In genomic region chr20:38863024-38863851, GRCh38 we compare ENCODE assay signal across 8 cellular contexts. TPM values are rescaled to one million over a fixed set of nuclear protein-coding genes. Genes with fewer than 3 reads are reported as not detected.
DNase-seq lines count a peak whose midpoint lies in the region; ATAC-seq and TF ChIP-seq lines count a peak whose summit lies in the region.

No MANE protein-coding gene starts in this region.

- H3K9me3 ChIP-seq in DOHH2 (ENCODE audit: control insufficient read depth, insufficient read depth, low read length) (no peaks in the 10 kb centered on the region), transverse colon (no peaks in the 10 kb centered on the region), BE2C (no peaks in the 10 kb centered on the region)

- intact Hi-C loops in transverse colon (cut with DNase I; ENCODE audit: low total_unique reads): no loop called here

- H3K4me3 ChIP-seq in DOHH2 (ENCODE audit: low read length): peak overlapping the region; percentile 58
- no peak overlapping the region for H3K4me3 ChIP-seq in transverse colon
- no peak overlapping the region for H3K4me3 ChIP-seq in BE2C (ENCODE audit: low read depth, low read length)

- DNase-seq in M059J (ENCODE audit: low read depth): peak; percentile 27
- peak; percentile 49 for DNase-seq in activated T-helper 9 cell treated with anti-CD3 and anti-CD28 coated beads, Interleukin-2, amount 50 U/mL, for 16 hours (ENCODE audit: low read depth)
- peak; percentile 44 for DNase-seq in transverse colon
- DNase-seq in BE2C: no peak
- DNase-seq in superior temporal gyrus (ENCODE audit: extremely low spot score): no peak
- DNase-seq in NCI-H2081 treated with DMSO at 0.1 percent for 48 hours (lab: John Stamatoyannopoulos, UW): no peak

- peaks cover 30% of the 10 kb centered on the region for H3F3A ChIP-seq in DOHH2 (ENCODE audit: control insufficient read depth, insufficient read depth)

- ATAC-seq in GM21528 (IDR thresholded peaks at IDR 0.05; ENCODE audit: low FRiP score, unreplicated experiment): peak; percentile 63

- WGBS in transverse colon (ENCODE audit: low coverage in 1 of 2), 2 donors: 73 to 76% methylated on average over 6 to 12 of the region's 12 CpGs

- H3K36me3 ChIP-seq in DOHH2 (ENCODE audit: control insufficient read depth, low read length) (peaks cover 20% of the 10 kb centered on the region), transverse colon (no peaks in the 10 kb centered on the region), BE2C (peaks cover 13% of the 10 kb centered on the region)

- H3K4me1 ChIP-seq in DOHH2 (ENCODE audit: control insufficient read depth, low read length) (peaks cover 99% of the 10 kb centered on the region), transverse colon (peaks cover 0 to 3% (median 0%) of the 10 kb centered on the region in 4 donors), BE2C (peaks cover 48% of the 10 kb centered on the region)

- H4K20me1 ChIP-seq in DOHH2 (ENCODE audit: control insufficient read depth, insufficient read depth, low read depth, low read length): no peaks in the 10 kb centered on the region

- no peaks in the 10 kb centered on the region for H3K9me2 ChIP-seq in DOHH2 (replicated peaks; ENCODE audit: control insufficient read depth, low read length)

- in situ Hi-C loops in transverse colon (cut with MboI; ENCODE audit: low pct_ligation_motif_present in 1 of 4, low pct_unique_long_range_greater_than_20kb in 1 of 4, low sequenced_read_pairs in 3 of 4): no loop called here

- H3K79me2 ChIP-seq in DOHH2 (ENCODE audit: control insufficient read depth, low read length): peaks cover 94% of the 10 kb centered on the region

- TF ChIP-seq POLR2A in transverse colon (IDR thresholded peaks at IDR 0.05): no peak

- TF ChIP-seq CTCF in DOHH2 (IDR thresholded peaks at IDR 0.05; ENCODE audit: low read depth, low read length, poor library complexity, severe bottlenecking) (no peak), transverse colon (IDR thresholded peaks at IDR 0.05) (no peak), BE2C (IDR thresholded peaks at IDR 0.05; ENCODE audit: low read depth, low read length) (no peak)

- H3K27me3 ChIP-seq in DOHH2 (ENCODE audit: control insufficient read depth, low read length): no peaks in the 10 kb centered on the region
- H3K27me3 ChIP-seq in transverse colon: no peaks in the 10 kb centered on the region
- H3K27me3 ChIP-seq in BE2C: no peaks in the 10 kb centered on the region

- peak overlapping the region; percentile 79 for H3K4me2 ChIP-seq in DOHH2 (ENCODE audit: low read length)

- no peak for TF ChIP-seq EP300 in transverse colon (IDR thresholded peaks at IDR 0.05; ENCODE audit: low read depth)

- H3K27ac ChIP-seq in DOHH2 (ENCODE audit: low read depth, low read length) (peak overlapping the region; percentile 89), transverse colon (peak overlapping the region in 3 of 4 donors; percentile 14 to 40 (median 26))

RNA-seq across cellular contexts. Expression of gene PPP1R16B, which starts 57.7 kb away (rescaled TPM):
- not detected in 2 replicates for total RNA-seq in M059J (2014; rRNA removed; shearing (Covaris generic))
- total RNA-seq in transverse colon: 10 to 100 TPM in 2 of 4 donors, 1 to 10 TPM in 2; 1.8 to 11.1 (median 7.0) TPM
- 53.6 TPM for polyA plus RNA-seq in BE2C (2012; ENCODE audit: insufficient read depth, insufficient read length, low read depth)

Comparison
In these comparisons a context has a peak if more than half of its experiments do, and no peak if none do; other contexts are left out.
1. DNase-seq: peak in M059J (single experiment), activated T-helper 9 cell treated with anti-CD3 and anti-CD28 coated beads, Interleukin-2, amount 50 U/mL, for 16 hours (single experiment) and transverse colon (single experiment); none in BE2C (single experiment), superior temporal gyrus (single experiment) and NCI-H2081 treated with DMSO at 0.1 percent for 48 hours (single experiment).